ENCODE assay signal across 10 cellular contexts in the genomic region with DNA sequence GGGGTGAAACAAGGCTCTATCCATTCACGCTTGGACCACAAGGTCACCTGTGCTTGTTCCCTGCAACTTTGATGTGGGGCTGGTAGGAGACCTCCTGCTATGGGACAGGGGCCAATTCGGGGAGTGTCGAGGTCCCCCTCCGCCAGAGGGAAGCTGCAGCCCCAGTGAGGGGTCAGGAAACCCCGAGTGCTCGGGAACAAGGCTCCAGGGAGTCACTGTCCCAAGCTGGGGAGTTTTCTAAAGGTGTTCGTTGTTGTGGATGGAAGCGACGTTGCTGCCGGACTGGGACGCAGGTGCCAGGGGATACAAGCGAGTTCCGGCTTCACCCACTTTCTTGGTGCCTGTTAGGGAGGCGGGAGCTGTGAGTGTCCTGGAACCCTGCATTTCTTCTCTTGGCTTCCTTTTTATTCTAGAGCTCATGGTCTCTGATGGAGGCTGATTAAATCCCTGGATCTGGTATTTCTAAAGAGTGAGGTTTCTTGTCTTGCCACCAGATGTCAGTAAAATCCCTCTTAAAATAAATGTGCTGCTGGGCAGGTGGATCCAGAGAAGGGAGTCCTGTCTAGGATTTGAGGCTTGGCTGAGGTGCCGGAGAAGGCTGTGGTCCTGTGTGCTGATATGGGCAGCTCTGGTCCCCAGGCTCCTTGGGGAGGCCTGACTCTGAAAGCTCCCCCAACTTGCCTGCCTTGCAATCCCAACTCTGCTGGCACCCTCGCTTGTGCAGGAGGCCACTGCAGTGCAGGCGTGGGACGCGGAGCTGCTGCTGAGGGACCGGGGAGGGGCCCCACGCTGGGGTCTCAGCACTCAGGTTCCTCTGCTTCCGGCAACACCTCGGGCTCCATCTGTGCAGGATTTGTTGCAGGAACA.
DNase-seq lines count a peak whose midpoint lies in the region; ATAC-seq, FAIRE-seq and TF ChIP-seq lines count a peak whose summit lies in the region.
"Had no signal": no experiment of that assay in that cellular context is flagged by ENCODE, and none has a peak within 500 bp of the region (broad histone marks: within the 10 kb centered on the region; RNA-seq: fewer than 3 reads in every experiment).

No MANE protein-coding gene starts in this region.

- TF ChIP-seq CTCF in MM.1S (IDR thresholded peaks at IDR 0.05; ENCODE audit: low read length) (peak; percentile 39), fibroblast of the aortic adventitia (IDR thresholded peaks at IDR 0.05; ENCODE audit: insufficient read depth, low read length) (peak; percentile 33), osteocyte (IDR thresholded peaks at IDR 0.05) (peak; percentile 70)

- H3K27me3 ChIP-seq in MM.1S (replicated peaks; ENCODE audit: insufficient read depth, low read length) (no peaks in the 10 kb centered on the region), SJSA1 (replicated peaks) (peaks cover 66% of the 10 kb centered on the region)
- no peaks in the 10 kb centered on the region for H3K27me3 ChIP-seq in CD8-positive, alpha-beta memory T cell (ENCODE audit: insufficient read depth, low read length, poor library complexity, severe bottlenecking)

- no peak for DNase-seq in MM.1S
- peak; percentile 45 to 52 for DNase-seq in SJSA1 (ENCODE audit: low read depth in 1 of 2, low spot score in 2 of 2)
- DNase-seq in fibroblast of the aortic adventitia (ENCODE audit: low read depth): peak; percentile 44
- peak; percentile 83 for DNase-seq in osteocyte (ENCODE audit: extremely low spot score, unreplicated experiment)
- no peak for DNase-seq in CD8-positive, alpha-beta memory T cell
- no peak for DNase-seq in central memory CD4-positive, alpha-beta T cell
- DNase-seq: naive B cell had no signal

- no peak overlapping the region for H3K27ac ChIP-seq in MM.1S (ENCODE audit: low read length)
- H3K27ac ChIP-seq in SJSA1: no peak overlapping the region
- no peak overlapping the region for H3K27ac ChIP-seq in CD8-positive, alpha-beta memory T cell (ENCODE audit: low read depth, low read length)
- H3K27ac ChIP-seq: SJCRH30 had no signal

- H3K4me3 Mint-ChIP-seq in osteocyte (ENCODE audit: unreplicated experiment): no peak overlapping the region
- no peak overlapping the region for H3K4me3 Mint-ChIP-seq in CD8-positive, alpha-beta memory T cell
- H3K4me3 Mint-ChIP-seq: naive B cell had no signal

- H3K9me3 Mint-ChIP-seq in osteocyte (ENCODE audit: unreplicated experiment): no peaks in the 10 kb centered on the region
- no peaks in the 10 kb centered on the region for H3K9me3 Mint-ChIP-seq in CD8-positive, alpha-beta memory T cell
- H3K9me3 Mint-ChIP-seq: naive B cell had no signal

- no peaks in the 10 kb centered on the region for H3K4me1 Mint-ChIP-seq in osteocyte (ENCODE audit: unreplicated experiment)
- H3K4me1 Mint-ChIP-seq in CD8-positive, alpha-beta memory T cell: no peaks in the 10 kb centered on the region
- H3K4me1 Mint-ChIP-seq: naive B cell had no signal

- no peak overlapping the region for H3K4me2 ChIP-seq in MM.1S (ENCODE audit: low read depth, low read length)

- H3K27ac Mint-ChIP-seq in osteocyte (ENCODE audit: unreplicated experiment): no peak overlapping the region
- H3K27ac Mint-ChIP-seq in CD8-positive, alpha-beta memory T cell: no peak overlapping the region
- H3K27ac Mint-ChIP-seq: naive B cell had no signal

- no peak overlapping the region for H3K9ac ChIP-seq in MM.1S (ENCODE audit: low read length)

- no peak overlapping the region for H2AFZ ChIP-seq in MM.1S (ENCODE audit: low read length)

- H3K9me2 ChIP-seq in MM.1S (replicated peaks; ENCODE audit: insufficient read depth, low read length): no peaks in the 10 kb centered on the region

- H3K36me3 ChIP-seq in MM.1S (replicated peaks; ENCODE audit: insufficient read depth, low read length) (no peaks in the 10 kb centered on the region), SJSA1 (no peaks in the 10 kb centered on the region)
- no peaks in the 10 kb centered on the region for H3K36me3 ChIP-seq in CD8-positive, alpha-beta memory T cell (ENCODE audit: insufficient read depth, low read length)
- H3K36me3 ChIP-seq: SJCRH30 had no signal

- H3K4me1 ChIP-seq in MM.1S (ENCODE audit: low read length) (no peaks in the 10 kb centered on the region), SJSA1 (replicated peaks) (no peaks in the 10 kb centered on the region)
- H3K4me1 ChIP-seq in CD8-positive, alpha-beta memory T cell (ENCODE audit: insufficient read depth, low read length): no peaks in the 10 kb centered on the region
- H3K4me1 ChIP-seq: SJCRH30 had no signal

- CTCF ChIA-PET in CD8-positive, alpha-beta memory T cell (lab: Charles Lee): interaction anchor here (1.2 kb wide), 1 partner anchor 1131 kb away, joined by 5 read pairs; no protein-coding TSS in a partner anchor

- FAIRE-seq in G401.6 (lab: Jason Lieb, UNC): peak; percentile 21

- no peaks in the 10 kb centered on the region for H3K36me3 Mint-ChIP-seq in osteocyte (ENCODE audit: unreplicated experiment)
- H3K36me3 Mint-ChIP-seq in CD8-positive, alpha-beta memory T cell: no peaks in the 10 kb centered on the region
- H3K36me3 Mint-ChIP-seq: naive B cell had no signal

- H3K9me3 ChIP-seq in MM.1S (replicated peaks; ENCODE audit: insufficient read depth, low read length) (no peaks in the 10 kb centered on the region), SJSA1 (replicated peaks) (no peaks in the 10 kb centered on the region)
- no peaks in the 10 kb centered on the region for H3K9me3 ChIP-seq in CD8-positive, alpha-beta memory T cell (ENCODE audit: low read length)
- H3K9me3 ChIP-seq: SJCRH30 had no signal

- no peaks in the 10 kb centered on the region for H4K20me1 ChIP-seq in MM.1S (ENCODE audit: insufficient read depth, low read length)

- no peaks in the 10 kb centered on the region for H3F3A ChIP-seq in MM.1S (ENCODE audit: insufficient read depth, low read length)

- POLR2A ChIA-PET in CD8-positive, alpha-beta memory T cell (lab: Charles Lee): no interaction called here

- H3K79me2 ChIP-seq in MM.1S (ENCODE audit: low read length): peaks cover 16% of the 10 kb centered on the region

- peaks cover 4% of the 10 kb centered on the region for H3K27me3 Mint-ChIP-seq in osteocyte (ENCODE audit: unreplicated experiment)
- H3K27me3 Mint-ChIP-seq in CD8-positive, alpha-beta memory T cell: peaks cover 3 to 6% of the 10 kb centered on the region in 2 donors

- H3K4me3 ChIP-seq in MM.1S (ENCODE audit: low read length): no peak overlapping the region
- H3K4me3 ChIP-seq in SJSA1: no peak overlapping the region
- H3K4me3 ChIP-seq in fibroblast of the aortic adventitia (ENCODE audit: low read depth, low read length): no peak overlapping the region
- H3K4me3 ChIP-seq in CD8-positive, alpha-beta memory T cell (ENCODE audit: low read length): no peak overlapping the region
- H3K4me3 ChIP-seq: SJCRH30 had no signal

- no peak for ATAC-seq in HG02970 (IDR thresholded peaks at IDR 0.05; ENCODE audit: low FRiP score, unreplicated experiment)

Comparison
In these comparisons a context has a peak if more than half of its experiments do, and no peak if none do; other contexts are left out.
1. DNase-seq: peak in SJSA1 (2 of 2), fibroblast of the aortic adventitia (single experiment) and osteocyte (single experiment); none in MM.1S (single experiment), CD8-positive, alpha-beta memory T cell (0 of 5) and central memory CD4-positive, alpha-beta T cell (single experiment).
2. Peak in every context shown above with its lines, with median percentiles within 50 percentile points of each other: CTCF ChIP-seq.